8 cellular contexts compared by ENCODE assay signal in genomic region chr12:123971770-123972447, GRCh38. TPM values are rescaled to one million over a fixed set of nuclear protein-coding genes. Genes with fewer than 3 reads are reported as not detected.
DNase-seq lines count a peak whose midpoint lies in the region; ATAC-seq and TF ChIP-seq lines count a peak whose summit lies in the region.

No MANE protein-coding gene starts in this region.

- H3K27ac ChIP-seq in 22Rv1 (peak overlapping the region; percentile 84), SK-N-MC (0 out of 2 replicates have a peak overlapping the region, but pooled peaks have one; percentile 14), adipose tissue (ENCODE audit: low read depth, low read length) (peak overlapping the region; percentile 4), right cardiac atrium (ENCODE audit: low read length) (peak overlapping the region; percentile 71)

- WGBS in adipose tissue, 3 donors, result 0 to 1% (median 0%) methylated on average over 31 to 54 of the region's 54 CpGs
- 1% methylated on average over 54 of the region's 54 CpGs for WGBS in right cardiac atrium

- no peaks in the 10 kb centered on the region for H3K27me3 ChIP-seq in right cardiac atrium (ENCODE audit: control insufficient read depth, insufficient read depth)

- H3K9me3 ChIP-seq in SK-N-MC (ENCODE audit: low read depth, low read length) (no peaks in the 10 kb centered on the region), right cardiac atrium (ENCODE audit: control insufficient read depth, low read length) (no peaks in the 10 kb centered on the region)

- no peak for DNase-seq in SK-N-MC (ENCODE audit: low read depth, low spot score)
- peak in 2 of 3 donors; percentile 30 to 70 for DNase-seq in right cardiac atrium
- DNase-seq in renal cortical epithelial cell (ENCODE audit: low read depth), result peak; percentile 51
- DNase-seq in T1000 (lab: John Stamatoyannopoulos, UW), result no peak

- ATAC-seq in GM18873 (IDR thresholded peaks at IDR 0.05; ENCODE audit: low FRiP score, unreplicated experiment) (peak; percentile 13), HG03520 (IDR thresholded peaks at IDR 0.05; ENCODE audit: unreplicated experiment) (peak; percentile 12), right cardiac atrium (peak; percentile 8 to 10)

- H3K9ac ChIP-seq in SK-N-MC (ENCODE audit: insufficient read length), result peak overlapping the region; percentile 71

- peaks cover 3% of the 10 kb centered on the region for H3K4me1 ChIP-seq in right cardiac atrium (ENCODE audit: control insufficient read depth, insufficient read depth, low read length)

- no peak for TF ChIP-seq CTCF in 22Rv1 (IDR thresholded peaks at IDR 0.05)

- peak overlapping the region; percentile 84 for H3K4me3 ChIP-seq in SK-N-MC
- peak overlapping the region; percentile 97 for H3K4me3 ChIP-seq in right cardiac atrium (ENCODE audit: low read length)

- peaks cover 24% of the 10 kb centered on the region for H3K36me3 ChIP-seq in SK-N-MC (ENCODE audit: insufficient read depth, low read length)

- intact Hi-C loops in right cardiac atrium (cut with DNase I), result no loop called here

RNA-seq across cellular contexts. Expression of gene CCDC92, which starts 0.7 kb away (rescaled TPM):
- polyA plus RNA-seq in adipose tissue, result 10 to 100 TPM; 13.2 to 77.8 (median 68.2) TPM
- 10 to 100 TPM; 47.5 to 64.4 (median 52.4) TPM for total RNA-seq in right cardiac atrium
- 80.0 TPM for polyA plus RNA-seq in right cardiac atrium
- total RNA-seq in renal cortical epithelial cell, result 4.3 and 21.7 TPM in 2 replicates

RNA-seq across cellular contexts. Expression of gene ZNF664, which starts 1.1 kb away (rescaled TPM):
- polyA plus RNA-seq in adipose tissue (100 to 1,000 TPM in 1 of 3 donors, 10 to 100 TPM in 2; 29.8 to 105 (median 76.4) TPM), right cardiac atrium (50.2 TPM)
- total RNA-seq in right cardiac atrium (10 to 100 TPM; 73.6 to 80.6 (median 77.0) TPM), renal cortical epithelial cell (82.5 and 106 TPM in 2 replicates)

Comparison
In these comparisons a context has a peak if more than half of its experiments do, and no peak if none do; other contexts are left out.
1. H3K27ac ChIP-seq: peak in every context shown above with its lines; median percentile 84 in 22Rv1; 71 in right cardiac atrium; 14 in SK-N-MC; 4 in adipose tissue.
2. DNase-seq: peak in right cardiac atrium (2 of 3) and renal cortical epithelial cell (single experiment); none in SK-N-MC (single experiment) and T1000 (single experiment).
3. Peak in every context shown above with its lines, with median percentiles within 50 percentile points of each other: ATAC-seq.